Comparison of ENCODE assay signal across 6 cellular contexts in genomic region chr18:78855188-78855587, GRCh38.
"Had no signal": no experiment of that assay in that cellular context is flagged by ENCODE, and none has a peak within 500 bp of the region (broad histone marks: within the 10 kb centered on the region; RNA-seq: fewer than 3 reads in every experiment).

No MANE protein-coding gene starts in this region.

- DNase-seq: GOT3, HFFc6, KBM-7 had no signal

- H3K4me3 Mint-ChIP-seq: HFFc6, IgD-negative memory B cell had no signal

- H3K4me1 ChIP-seq: HAP-1 had no signal

- H3K36me3 ChIP-seq: HAP-1 had no signal

- H3K27ac Mint-ChIP-seq: HFFc6, IgD-negative memory B cell had no signal

- H3K27ac ChIP-seq: HL-60 had no signal

- H3K4me1 Mint-ChIP-seq: IgD-negative memory B cell had no signal

- H3K9me3 ChIP-seq: HAP-1 had no signal

- H3K4me3 ChIP-seq: HAP-1 had no signal
